In the genomic region with DNA sequence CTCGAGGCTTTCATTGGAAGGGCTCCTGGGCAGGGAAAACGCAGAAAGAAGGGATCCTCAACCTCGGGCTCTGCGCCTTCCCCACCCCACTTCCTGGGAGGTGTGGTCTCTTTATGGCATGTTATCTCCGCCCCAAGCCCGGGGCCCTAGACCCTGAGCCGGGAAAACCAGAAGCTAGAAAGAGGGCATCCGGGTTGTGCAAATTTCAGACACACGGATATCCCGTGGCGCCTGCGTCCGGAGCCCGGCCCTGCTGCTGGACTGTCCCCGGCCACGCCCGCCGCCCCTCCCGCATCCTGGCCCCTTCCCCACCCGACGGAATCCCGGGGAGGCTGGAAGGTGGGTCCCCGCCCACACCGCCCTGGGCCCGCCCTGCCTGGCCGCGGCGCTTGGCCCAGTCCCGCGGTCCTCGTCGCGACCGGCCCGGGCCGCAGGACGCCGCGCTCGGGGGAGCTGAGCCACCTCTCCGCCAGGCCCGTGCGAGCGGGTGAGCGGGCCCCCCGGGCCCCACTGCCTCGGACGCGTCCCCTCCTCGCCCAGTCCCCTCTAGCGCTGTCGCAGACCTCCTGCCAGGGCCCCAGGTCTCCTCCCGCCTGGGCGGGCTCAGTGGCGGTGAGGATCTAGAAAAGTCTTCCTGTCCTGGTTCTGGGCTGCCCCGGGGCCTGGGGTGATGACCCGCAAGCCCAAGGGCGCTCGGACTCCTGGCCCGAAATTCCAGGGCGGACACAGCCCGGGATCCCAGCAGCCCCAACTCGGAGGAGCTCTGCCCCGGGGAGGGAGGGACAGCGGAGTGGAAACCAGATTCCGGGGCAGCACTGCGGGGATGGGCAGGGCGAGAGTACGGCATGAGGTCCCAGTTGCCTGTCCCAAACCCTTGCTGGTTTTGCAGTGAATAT, we compare ENCODE assay signal across 1 cellular context.
TF ChIP-seq lines count a peak whose summit lies in the region.

A gene with protein sequence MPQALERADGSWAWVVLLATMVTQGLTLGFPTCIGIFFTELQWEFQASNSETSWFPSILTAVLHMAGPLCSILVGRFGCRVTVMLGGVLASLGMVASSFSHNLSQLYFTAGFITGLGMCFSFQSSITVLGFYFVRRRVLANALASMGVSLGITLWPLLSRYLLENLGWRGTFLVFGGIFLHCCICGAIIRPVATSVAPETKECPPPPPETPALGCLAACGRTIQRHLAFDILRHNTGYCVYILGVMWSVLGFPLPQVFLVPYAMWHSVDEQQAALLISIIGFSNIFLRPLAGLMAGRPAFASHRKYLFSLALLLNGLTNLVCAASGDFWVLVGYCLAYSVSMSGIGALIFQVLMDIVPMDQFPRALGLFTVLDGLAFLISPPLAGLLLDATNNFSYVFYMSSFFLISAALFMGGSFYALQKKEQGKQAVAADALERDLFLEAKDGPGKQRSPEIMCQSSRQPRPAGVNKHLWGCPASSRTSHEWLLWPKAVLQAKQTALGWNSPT (plus strand): TSS at position 397 of the 896 bp plus-strand sequence. CDS start 5,683 bp downstream, outside the sequence.

TF ChIP-seq in A549, 52 proteins besides CTCF, POLR2A, EP300 and RAD21 (continued from another document):
- TF ChIP-seq MAZ (IDR thresholded peaks at IDR 0.05; ENCODE audit: borderline replicate concordance, low read depth, low read length), result peak; percentile 88; the same call in 1 of the 2 replicates
- TF ChIP-seq RFX5 (IDR thresholded peaks at IDR 0.05), result no peak
- no peak for TF ChIP-seq CBX2 (IDR thresholded peaks at IDR 0.05; ENCODE audit: borderline replicate concordance, low read depth)
- TF ChIP-seq EHF (CRISPR knock-in tag; IDR thresholded peaks at IDR 0.05), result peak; percentile 27; the same call in 1 of the 2 replicates
- TF ChIP-seq, protein P1, sequence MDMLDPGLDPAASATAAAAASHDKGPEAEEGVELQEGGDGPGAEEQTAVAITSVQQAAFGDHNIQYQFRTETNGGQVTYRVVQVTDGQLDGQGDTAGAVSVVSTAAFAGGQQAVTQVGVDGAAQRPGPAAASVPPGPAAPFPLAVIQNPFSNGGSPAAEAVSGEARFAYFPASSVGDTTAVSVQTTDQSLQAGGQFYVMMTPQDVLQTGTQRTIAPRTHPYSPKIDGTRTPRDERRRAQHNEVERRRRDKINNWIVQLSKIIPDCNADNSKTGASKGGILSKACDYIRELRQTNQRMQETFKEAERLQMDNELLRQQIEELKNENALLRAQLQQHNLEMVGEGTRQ (IDR thresholded peaks at IDR 0.05), result no peak
- TF ChIP-seq MYC (IDR thresholded peaks at IDR 0.05; ENCODE audit: borderline replicate concordance, low read length), result no peak
- TF ChIP-seq RARB (CRISPR knock-in tag; IDR thresholded peaks at IDR 0.05), result no peak
- no peak for TF ChIP-seq ZSCAN20 (CRISPR knock-in tag; IDR thresholded peaks at IDR 0.05)
- no peak for TF ChIP-seq ZC3H11A (IDR thresholded peaks at IDR 0.05)
